In the genomic region with DNA sequence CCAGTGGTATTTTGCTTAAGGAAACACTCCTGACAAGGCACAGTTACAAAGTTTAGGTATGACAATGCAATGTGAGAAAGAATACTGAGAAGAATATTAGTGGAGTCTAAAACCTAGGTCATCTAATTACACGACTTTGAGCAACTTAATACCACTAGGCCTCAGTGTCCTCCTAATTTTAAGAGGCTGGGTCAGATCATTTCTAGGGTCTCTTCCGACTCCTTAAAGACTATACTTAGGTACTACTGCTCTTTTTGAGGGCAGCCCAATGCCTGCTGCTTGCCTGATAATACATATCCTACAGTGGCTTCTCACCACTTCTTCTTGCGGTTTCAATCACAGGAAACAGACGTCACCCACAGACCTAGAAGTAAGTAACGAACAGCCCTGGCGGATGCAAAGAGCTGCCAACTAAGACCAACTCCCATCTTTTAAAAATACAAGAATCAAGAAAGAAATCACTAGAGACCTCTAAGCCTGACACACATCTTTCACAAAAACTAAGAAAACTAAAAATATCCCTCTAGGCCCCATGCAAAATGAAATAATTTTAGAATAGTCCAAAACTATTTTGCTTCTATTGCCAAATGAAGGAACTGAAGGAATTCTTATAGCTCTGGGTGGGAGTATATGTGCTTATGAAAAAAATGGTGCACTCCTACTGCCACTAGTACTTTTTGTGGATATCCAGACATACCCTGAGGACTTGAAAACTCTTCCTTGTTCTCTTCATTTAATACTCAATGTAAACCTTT, we compare ENCODE assay signal across 2 cellular contexts.
TF ChIP-seq lines count a peak whose summit lies in the region.

No MANE protein-coding gene starts in this region.

TF ChIP-seq in SK-N-SH treated with all-trans-retinoic acid at 6 μM for 48 hours, 23 proteins besides CTCF, POLR2A, EP300 and RAD21:
- TF ChIP-seq ZFP3 (CRISPR knock-in tag; IDR thresholded peaks at IDR 0.05), result no peak
- no peak for TF ChIP-seq ZFP30 (CRISPR knock-in tag; IDR thresholded peaks at IDR 0.05)
- no peak for TF ChIP-seq CREB5 (CRISPR knock-in tag; IDR thresholded peaks at IDR 0.05; ENCODE audit: low read depth)
- TF ChIP-seq ESRRG (CRISPR knock-in tag; IDR thresholded peaks at IDR 0.05), result no peak

TF ChIP-seq in SK-N-SH, 30 proteins besides CTCF, POLR2A, EP300 and RAD21:
- TF ChIP-seq TAF1 (IDR thresholded peaks at IDR 0.05; ENCODE audit: borderline replicate concordance, low read depth, low read length) (no peak), SMC3 (IDR thresholded peaks at IDR 0.05; ENCODE audit: low read depth, low read length) (no peak), RFX5 (IDR thresholded peaks at IDR 0.05; ENCODE audit: low read length) (no peak), YY1 (IDR thresholded peaks at IDR 0.05; ENCODE audit: low read depth) (no peak), GABPA (IDR thresholded peaks at IDR 0.05; ENCODE audit: low read depth) (no peak), USF1 (IDR thresholded peaks at IDR 0.05; ENCODE audit: borderline replicate concordance, low read depth) (no peak), RXRA (IDR thresholded peaks at IDR 0.05; ENCODE audit: borderline replicate concordance, low read depth) (no peak), MAX (IDR thresholded peaks at IDR 0.05; ENCODE audit: low read depth) (no peak), PBX3 (IDR thresholded peaks at IDR 0.05) (no peak), EZH2phosphoT487 (IDR thresholded peaks at IDR 0.05; ENCODE audit: borderline replicate concordance, low read depth) (no peak), RCOR1 (IDR thresholded peaks at IDR 0.05; ENCODE audit: low read length) (no peak), FOXJ3 (CRISPR knock-in tag; IDR thresholded peaks at IDR 0.05) (no peak), TCF12 (IDR thresholded peaks at IDR 0.05) (no peak), GATA2 (CRISPR knock-in tag; IDR thresholded peaks at IDR 0.05) (no peak), FOSL2 (IDR thresholded peaks at IDR 0.05; ENCODE audit: borderline replicate concordance, low read depth) (no peak)
TF ChIP-seq in SK-N-SH: peak in this region for 0.
